Comparison of ENCODE assay signal across 2 cellular contexts in genomic region chr12:109551108-109551507, GRCh38.
TF ChIP-seq lines count a peak whose summit lies in the region.

No MANE protein-coding gene starts in this region.

TF ChIP-seq in HEK293, 187 proteins besides CTCF, POLR2A, EP300 and RAD21:
- TF ChIP-seq REST (tag by site-specific recombination; IDR thresholded peaks at IDR 0.05), result peak; percentile 54; the same call in 1 of the 2 replicates
- no peak for TF ChIP-seq ZNF785 (tag by site-specific recombination; IDR thresholded peaks at IDR 0.05)

TF ChIP-seq in Ishikawa, 13 proteins besides CTCF, POLR2A, EP300 and RAD21 (continued from another document):
- peak; percentile 24; the same call in 1 of the 2 replicates for TF ChIP-seq REST (IDR thresholded peaks at IDR 0.05; ENCODE audit: low read depth)
